In the genomic region with DNA sequence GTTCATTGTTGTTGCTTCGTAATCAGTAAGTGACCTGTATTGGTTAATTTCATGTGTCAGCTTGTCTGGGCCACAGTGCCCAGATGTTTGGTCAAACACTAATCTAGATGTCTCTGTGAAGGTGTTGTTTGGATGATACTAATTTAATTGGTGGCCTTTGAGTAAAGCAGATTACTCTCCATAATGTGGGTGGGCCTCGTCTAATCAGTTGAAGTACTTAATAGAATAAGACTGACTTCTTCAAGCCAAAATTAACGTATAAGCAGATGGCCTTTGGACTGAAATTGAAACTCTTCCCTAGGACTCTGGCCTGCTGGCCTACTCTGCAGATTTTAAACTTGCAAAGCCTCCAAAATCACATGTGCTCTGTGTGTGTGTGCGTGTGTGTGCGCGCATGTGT, we compare ENCODE assay signal across 22 cellular contexts.
"Had no signal": no experiment of that assay in that cellular context is flagged by ENCODE, and none has a peak within 500 bp of the region (broad histone marks: within the 10 kb centered on the region; RNA-seq: fewer than 3 reads in every experiment).

No MANE protein-coding gene starts in this region.

- H3K36me3 ChIP-seq: esophagus squamous epithelium, gastrocnemius medialis, heart right ventricle, left lung, lower lobe of right lung had no signal

- H3K4me3 Mint-ChIP-seq: mesothelial cell of epicardium; naive B cell; naive thymus-derived CD8-positive, alpha-beta T cell had no signal

- H3K4me3 ChIP-seq: coronary artery, dorsolateral prefrontal cortex, esophagus squamous epithelium, gastrocnemius medialis, heart right ventricle, left lung, lower lobe of right lung, mucosa of descending colon had no signal

- ATAC-seq: gastrocnemius medialis; heart right ventricle; left cardiac atrium; left lung; left ventricle myocardium superior; lower lobe of right lung; mucosa of descending colon; naive thymus-derived CD8-positive, alpha-beta T cell had no signal

- H3K27ac ChIP-seq: coronary artery, dorsolateral prefrontal cortex, esophagus squamous epithelium, gastrocnemius medialis, heart right ventricle, left lung, lower lobe of right lung had no signal

- H3K36me3 Mint-ChIP-seq: naive B cell had no signal

- DNase-seq: dermis blood vessel endothelial cell; dorsolateral prefrontal cortex; effector CD4-positive, alpha-beta T cell; effector memory CD4-positive, alpha-beta T cell; esophagus squamous epithelium; foreskin fibroblast; foreskin melanocyte; gastrocnemius medialis; glutamatergic neuron; head of caudate nucleus; heart right ventricle; hippocampal formation; left cardiac atrium; left lung; left ventricle myocardium superior; lower lobe of right lung; mesenchymal stem cell; mucosa of descending colon; naive B cell; naive thymus-derived CD8-positive, alpha-beta T cell had no signal

- H3K27me3 Mint-ChIP-seq: naive B cell had no signal

- H3K27me3 ChIP-seq: dorsolateral prefrontal cortex, esophagus squamous epithelium, gastrocnemius medialis, heart right ventricle, left lung had no signal

- H3K27ac Mint-ChIP-seq: mesothelial cell of epicardium; naive B cell; naive thymus-derived CD8-positive, alpha-beta T cell had no signal

- H3K4me1 Mint-ChIP-seq: naive B cell; naive thymus-derived CD8-positive, alpha-beta T cell had no signal

- H3K4me1 ChIP-seq: esophagus squamous epithelium, gastrocnemius medialis, heart right ventricle, left lung, lower lobe of right lung had no signal

- H3K9me3 ChIP-seq: esophagus squamous epithelium, gastrocnemius medialis, lower lobe of right lung, mucosa of descending colon had no signal
